Comparison of ENCODE assay signal across 8 cellular contexts in the genomic region with DNA sequence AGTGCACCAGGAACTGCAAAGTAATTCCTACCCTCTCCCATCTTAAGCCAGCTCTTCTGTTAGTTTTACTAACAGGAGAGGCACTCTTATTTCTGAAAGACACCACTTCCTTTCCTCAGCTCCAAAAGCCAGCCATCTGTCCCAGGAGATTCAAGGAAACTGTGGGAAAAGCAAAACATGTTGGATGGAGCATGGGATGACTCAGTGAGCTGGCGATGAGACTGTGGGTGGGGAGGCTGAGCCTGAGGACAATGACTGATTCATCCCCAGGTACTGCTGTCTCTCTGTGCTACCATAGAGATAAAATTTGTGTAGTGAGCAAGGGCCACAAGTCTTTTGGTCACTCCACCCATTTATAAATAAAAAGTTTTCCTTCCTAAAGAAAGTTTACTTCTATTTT.
DNase-seq lines count a peak whose midpoint lies in the region; ATAC-seq and TF ChIP-seq lines count a peak whose summit lies in the region.

No MANE protein-coding gene starts in this region.

- H3K4me3 ChIP-seq in astrocyte of the spinal cord (ENCODE audit: low read depth, low read length), result no peak overlapping the region

- ATAC-seq in GM18502 (IDR thresholded peaks at IDR 0.05; ENCODE audit: poor library complexity, unreplicated experiment) (no peak), HG02840 (IDR thresholded peaks at IDR 0.05; ENCODE audit: low FRiP score, unreplicated experiment) (no peak), HG02870 (IDR thresholded peaks at IDR 0.05; ENCODE audit: unreplicated experiment) (no peak)

- DNase-seq in HPDE6-E6E7 (ENCODE audit: extremely low spot score), result peak; percentile 86
- DNase-seq in astrocyte of the spinal cord (ENCODE audit: low read depth, low spot score), result peak; percentile 51
- peak; percentile 47 for DNase-seq in hepatic stellate cell (ENCODE audit: low spot score)
- DNase-seq in superior temporal gyrus (ENCODE audit: extremely low spot score), result peak; percentile 46
- DNase-seq in stimulated activated CD4-positive, alpha-beta T cell treated with anti-CD3 and anti-CD28 coated beads, Interleukin-12 subunit alpha, Interleukin-12 subunit beta, amount 100 ng/mL, for 4 hours, result no peak

- in situ Hi-C loops in astrocyte of the spinal cord (cut with HindIII; ENCODE audit: low sequenced_read_pairs), result no loop called here

- TF ChIP-seq CTCF in astrocyte of the spinal cord (IDR thresholded peaks at IDR 0.05; ENCODE audit: low read depth, low read length), result no peak
